ENCODE assay signal across 12 cellular contexts in genomic region chr1:198165927-198166647, GRCh38. TPM values are rescaled to one million over a fixed set of nuclear protein-coding genes. Genes with fewer than 3 reads are reported as not detected.
DNase-seq lines count a peak whose midpoint lies in the region; ATAC-seq and FAIRE-seq lines count a peak whose summit lies in the region.
"Had no signal": no experiment of that assay in that cellular context is flagged by ENCODE, and none has a peak within 500 bp of the region (broad histone marks: within the 10 kb centered on the region; RNA-seq: fewer than 3 reads in every experiment).

No MANE protein-coding gene starts in this region.

- H3K4me1 Mint-ChIP-seq in naive thymus-derived CD4-positive, alpha-beta T cell, result peaks cover 55 to 98% (median 96%) of the 10 kb centered on the region in 7 donors

- peaks cover 0 to 5% (median 0%) of the 10 kb centered on the region in 11 donors for H3K9me3 Mint-ChIP-seq in naive thymus-derived CD4-positive, alpha-beta T cell

- no peaks in the 10 kb centered on the region for H3K27me3 Mint-ChIP-seq in naive thymus-derived CD4-positive, alpha-beta T cell

- CTCF ChIA-PET in naive thymus-derived CD4-positive, alpha-beta T cell (lab: Charles Lee), result interaction anchor here (0.8 kb wide), 1 partner anchor 10 kb away, joined by 4 read pairs; no protein-coding TSS in a partner anchor

- H3K4me3 ChIP-seq in naive thymus-derived CD4-positive, alpha-beta T cell (ENCODE audit: low read length), result peak overlapping the region; percentile 54
- H3K4me3 ChIP-seq: right lobe of liver, tibial nerve had no signal

- peak overlapping the region; percentile 56 to 88 (median 80) for H3K4me3 Mint-ChIP-seq in naive thymus-derived CD4-positive, alpha-beta T cell

- DNase-seq in RCC 7860 (ENCODE audit: low spot score) (peak; percentile 30), SHP77 treated with DMSO at 0.1 percent for 48 hours (lab: John Stamatoyannopoulos, UW) (no peak), germinal center (ENCODE audit: low spot score) (no peak), urothelium cell line (ENCODE audit: low spot score) (no peak), MV-4-11 (lab: John Stamatoyannopoulos, UW) (no peak)
- DNase-seq in naive thymus-derived CD4-positive, alpha-beta T cell, result peak in 7 of 9 donors; percentile 56 to 72 (median 64)
- DNase-seq: KBM-7, right lobe of liver, SIG-M5 had no signal

- peak overlapping the region; percentile 71 for H3K27ac ChIP-seq in naive thymus-derived CD4-positive, alpha-beta T cell (ENCODE audit: low read depth, low read length)
- H3K27ac ChIP-seq: right lobe of liver had no signal

- POLR2A ChIA-PET in naive thymus-derived CD4-positive, alpha-beta T cell (lab: Charles Lee), result interaction anchor here (0.9 to 14.5 kb wide), 5 partner anchors 8 to 515 kb away, joined by 3 to 150 read pairs (median 11); partner anchors contain the start of gene NEK7

- H3K36me3 ChIP-seq in naive thymus-derived CD4-positive, alpha-beta T cell (ENCODE audit: control insufficient read depth in 2 of 3, insufficient read depth in 3 of 3, low read length in 3 of 3), result no peaks in the 10 kb centered on the region
- H3K36me3 ChIP-seq: right lobe of liver, tibial nerve had no signal

- H3K9me3 ChIP-seq in naive thymus-derived CD4-positive, alpha-beta T cell (ENCODE audit: control insufficient read depth in 2 of 3, low read length in 3 of 3), result no peaks in the 10 kb centered on the region
- H3K9me3 ChIP-seq: right lobe of liver, tibial nerve had no signal

- peak; percentile 29 for FAIRE-seq in RCC 7860 (lab: Jason Lieb, UNC)
- FAIRE-seq in urothelium cell line (lab: Jason Lieb, UNC), result no peak

- ATAC-seq in GM18517 (IDR thresholded peaks at IDR 0.05; ENCODE audit: unreplicated experiment), result peak; percentile 35
- peak; percentile 33 for ATAC-seq in GM21786 (IDR thresholded peaks at IDR 0.05; ENCODE audit: unreplicated experiment)
- ATAC-seq in naive thymus-derived CD4-positive, alpha-beta T cell, result peak; percentile 79

- intact Hi-C loops in naive thymus-derived CD4-positive, alpha-beta T cell (cut with micrococcal nuclease), result loop anchor here in 1 of 2 donors (1.0 to 10.0 kb wide), 3 partner anchors 9 to 769 kb away; no protein-coding TSS in a partner anchor

- no peaks in the 10 kb centered on the region for H3K27me3 ChIP-seq in naive thymus-derived CD4-positive, alpha-beta T cell (ENCODE audit: control insufficient read depth in 2 of 2, insufficient read depth in 2 of 2, low read length in 2 of 2)
- H3K27me3 ChIP-seq: right lobe of liver, tibial nerve had no signal

- peaks cover 86 to 90% of the 10 kb centered on the region in 2 donors for H3K4me1 ChIP-seq in naive thymus-derived CD4-positive, alpha-beta T cell (ENCODE audit: control insufficient read depth in 2 of 2, insufficient read depth in 2 of 2, low read length in 2 of 2)

- peak overlapping the region; percentile 83 to 98 (median 95) for H3K27ac Mint-ChIP-seq in naive thymus-derived CD4-positive, alpha-beta T cell

- peaks cover 0 to 14% (median 3%) of the 10 kb centered on the region in 5 donors for H3K36me3 Mint-ChIP-seq in naive thymus-derived CD4-positive, alpha-beta T cell

RNA-seq across cellular contexts. Expression of gene NEK7, which starts 9.3 kb away (rescaled TPM):
- total RNA-seq in naive thymus-derived CD4-positive, alpha-beta T cell, result 10 to 100 TPM; 25.1 to 68.4 (median 61.3) TPM
- polyA plus RNA-seq in naive thymus-derived CD4-positive, alpha-beta T cell, result 10 to 100 TPM; 28.8 to 30.4 TPM

Comparison
In these comparisons a context has a peak if more than half of its experiments do, and no peak if none do; other contexts are left out.
1. DNase-seq: peak in RCC 7860 (single experiment) and naive thymus-derived CD4-positive, alpha-beta T cell (7 of 9); none in SHP77 treated with DMSO at 0.1 percent for 48 hours (single experiment), germinal center (single experiment), urothelium cell line (single experiment) and MV-4-11 (single experiment).
2. Peak in every context shown above with its lines, with median percentiles within 50 percentile points of each other: ATAC-seq.